11 cellular contexts compared by ENCODE assay signal in the genomic region with DNA sequence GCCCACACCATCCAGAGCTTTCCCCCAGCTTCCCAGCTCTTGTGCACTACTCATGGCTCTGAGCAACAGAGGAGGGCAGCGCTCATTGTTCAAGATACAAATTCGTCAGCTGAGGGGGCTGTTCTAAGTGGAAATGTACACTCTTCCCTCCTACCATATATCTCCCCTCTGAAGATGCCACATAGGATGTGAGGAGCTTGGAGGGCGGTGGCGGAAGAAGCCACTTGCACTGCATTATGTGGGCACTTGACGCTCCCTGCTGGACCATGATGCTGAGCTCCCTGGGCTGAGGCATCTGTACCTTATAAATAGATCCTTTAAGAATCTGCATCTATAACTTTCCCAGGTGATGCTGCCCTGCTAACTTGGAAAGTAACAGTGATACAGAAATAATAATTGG.
DNase-seq lines count a peak whose midpoint lies in the region; ATAC-seq and TF ChIP-seq lines count a peak whose summit lies in the region.
"Had no signal": no experiment of that assay in that cellular context is flagged by ENCODE, and none has a peak within 500 bp of the region (broad histone marks: within the 10 kb centered on the region; RNA-seq: fewer than 3 reads in every experiment).

No MANE protein-coding gene starts in this region.

- H3K14ac ChIP-seq in H9 (ENCODE audit: insufficient read depth, low read length): peak overlapping the region; percentile 26; the same call in 1 of the 2 replicates

- H3K9ac ChIP-seq in H9 (ENCODE audit: extremely low read depth, insufficient read length, low read length) (no peak overlapping the region), neural cell (ENCODE audit: low read length) (no peak overlapping the region)

- H3K27ac ChIP-seq in H9 (ENCODE audit: insufficient read length, low read depth, low read length): no peak overlapping the region
- H3K27ac ChIP-seq in cingulate gyrus (ENCODE audit: low read depth, low read length): peak overlapping the region; percentile 13
- peak overlapping the region; percentile 73 for H3K27ac ChIP-seq in neural cell (ENCODE audit: low read length)

- peak; percentile 26; the same call in 2 of the 3 replicates for TF ChIP-seq CTCF in H9 (conservative IDR thresholded peaks at IDR 0.05)
- no peak for TF ChIP-seq CTCF in neural cell (IDR thresholded peaks at IDR 0.05; ENCODE audit: poor library complexity, severe bottlenecking)

- H3K4me3 Mint-ChIP-seq in H9: no peak overlapping the region
- no peak overlapping the region for H3K4me3 Mint-ChIP-seq in stimulated activated naive CD8-positive, alpha-beta T cell treated with anti-CD3 and anti-CD28 coated beads, Interleukin-15, amount 100 ng/mL, for 72 hours
- H3K4me3 Mint-ChIP-seq in naive thymus-derived CD8-positive, alpha-beta T cell: no peak overlapping the region
- H3K4me3 Mint-ChIP-seq: CD8-positive, alpha-beta memory T cell had no signal

- no peak for ATAC-seq in stimulated activated naive CD8-positive, alpha-beta T cell treated with anti-CD3 and anti-CD28 coated beads, Interleukin-15, amount 100 ng/mL, for 72 hours
- no peak for ATAC-seq in naive thymus-derived CD8-positive, alpha-beta T cell

- no peak overlapping the region for H2BK12ac ChIP-seq in H9 (ENCODE audit: insufficient read length, low read depth, low read length)

- H3K4me2 ChIP-seq in H9 (ENCODE audit: insufficient read depth, insufficient read length, low read length) (no peak overlapping the region), neural cell (ENCODE audit: low read length) (no peak overlapping the region)

- no peak overlapping the region for H3K23ac ChIP-seq in H9 (ENCODE audit: insufficient read length, low read depth, low read length)

- no peaks in the 10 kb centered on the region for H3K79me1 ChIP-seq in H9 (ENCODE audit: insufficient read depth, low read depth, low read length, poor library complexity, severe bottlenecking)

- no peaks in the 10 kb centered on the region for H4K20me1 ChIP-seq in H9 (ENCODE audit: control insufficient read depth, insufficient read depth, insufficient read length)
- no peaks in the 10 kb centered on the region for H4K20me1 ChIP-seq in neural cell (ENCODE audit: insufficient read depth)

- no peaks in the 10 kb centered on the region for H3K23me2 ChIP-seq in H9 (ENCODE audit: insufficient read length, low read depth, low read length, poor library complexity, severe bottlenecking)

- no peak overlapping the region for H4K91ac ChIP-seq in H9 (ENCODE audit: insufficient read length, low read depth, low read length)

- no peak overlapping the region for H3K4me3 ChIP-seq in neural cell (ENCODE audit: low read length)

- peaks cover 7% of the 10 kb centered on the region; the same call in 1 of the 2 replicates for H3K4me1 ChIP-seq in H9 (ENCODE audit: insufficient read depth, low read length)

- H3K36me3 ChIP-seq in neural cell (ENCODE audit: insufficient read depth, low read length): no peaks in the 10 kb centered on the region

- no peak overlapping the region for H4K8ac ChIP-seq in H9 (replicated peaks; ENCODE audit: insufficient read length, low read depth, low read length)

- H3K79me2 ChIP-seq in H9 (ENCODE audit: insufficient read depth, low read length) (no peaks in the 10 kb centered on the region), neural cell (replicated peaks; ENCODE audit: insufficient read depth, low read length) (no peaks in the 10 kb centered on the region)

- no peak overlapping the region for H2BK5ac ChIP-seq in H9 (ENCODE audit: insufficient read length, low read length)

- no peak overlapping the region for H3T11ph ChIP-seq in H9 (ENCODE audit: low read length)

- TF ChIP-seq RAD21 in neural cell (conservative IDR thresholded peaks at IDR 0.05): no peak

- H3K4ac ChIP-seq in H9 (ENCODE audit: low read depth, low read length): no peak overlapping the region

- H3F3A ChIP-seq in neural cell (ENCODE audit: insufficient read depth, low read length, poor library complexity, severe bottlenecking): no peaks in the 10 kb centered on the region

- no peak overlapping the region for H3K27ac Mint-ChIP-seq in H9
- no peak overlapping the region for H3K27ac Mint-ChIP-seq in stimulated activated naive CD8-positive, alpha-beta T cell treated with anti-CD3 and anti-CD28 coated beads, Interleukin-15, amount 100 ng/mL, for 72 hours
- no peak overlapping the region for H3K27ac Mint-ChIP-seq in naive thymus-derived CD8-positive, alpha-beta T cell
- H3K27ac Mint-ChIP-seq: CD8-positive, alpha-beta memory T cell had no signal

- no CpG with 5 or more reads among the region's 5 CpGs for WGBS in H9 (ENCODE audit: extremely low coverage, insufficient read length, low lambda C conversion rate)

- no peak for TF ChIP-seq EP300 in neural cell (conservative IDR thresholded peaks at IDR 0.05; ENCODE audit: poor library complexity, severe bottlenecking)

- H4K5ac ChIP-seq in H9 (ENCODE audit: insufficient read length, low read depth, low read length): no peak overlapping the region

- H3K27me3 ChIP-seq in H9 (ENCODE audit: insufficient read depth, low read length): no peaks in the 10 kb centered on the region
- no peaks in the 10 kb centered on the region for H3K27me3 ChIP-seq in neural cell (ENCODE audit: insufficient read depth, low read depth, low read length)

- H2BK20ac ChIP-seq in H9 (ENCODE audit: low read depth, low read length, poor library complexity, severe bottlenecking): no peak overlapping the region

- no peak overlapping the region for H2BK120ac ChIP-seq in H9 (ENCODE audit: low read depth, low read length, poor library complexity, severe bottlenecking)

- no peaks in the 10 kb centered on the region for H3K9me3 Mint-ChIP-seq in H9
- H3K9me3 Mint-ChIP-seq in stimulated activated naive CD8-positive, alpha-beta T cell treated with anti-CD3 and anti-CD28 coated beads, Interleukin-15, amount 100 ng/mL, for 72 hours: no peaks in the 10 kb centered on the region
- peaks cover 0 to 3% (median 0%) of the 10 kb centered on the region in 9 donors for H3K9me3 Mint-ChIP-seq in naive thymus-derived CD8-positive, alpha-beta T cell

- H2AFZ ChIP-seq in H9 (ENCODE audit: low read length) (no peak overlapping the region), neural cell (ENCODE audit: low read depth, low read length) (no peak overlapping the region)

- peaks cover 44 to 52% of the 10 kb centered on the region in 2 experiments for H3K4me1 Mint-ChIP-seq in H9
- no peaks in the 10 kb centered on the region for H3K4me1 Mint-ChIP-seq in stimulated activated naive CD8-positive, alpha-beta T cell treated with anti-CD3 and anti-CD28 coated beads, Interleukin-15, amount 100 ng/mL, for 72 hours
- no peaks in the 10 kb centered on the region for H3K4me1 Mint-ChIP-seq in naive thymus-derived CD8-positive, alpha-beta T cell
- H3K4me1 Mint-ChIP-seq: CD8-positive, alpha-beta memory T cell had no signal

- H3K56ac ChIP-seq in H9 (ENCODE audit: insufficient read length, low read depth, low read length): no peak overlapping the region

- H2AK5ac ChIP-seq in H9 (ENCODE audit: insufficient read length, low read length): peak overlapping the region; percentile 70

- no peaks in the 10 kb centered on the region; a peak in 1 of 7 replicates for H3K36me3 Mint-ChIP-seq in H9 (ENCODE audit: insufficient read depth in 1 of 3, low read depth in 3 of 3)
- H3K36me3 Mint-ChIP-seq in naive thymus-derived CD8-positive, alpha-beta T cell: no peaks in the 10 kb centered on the region
- H3K36me3 Mint-ChIP-seq: CD8-positive, alpha-beta memory T cell had no signal

- H3K9me3 ChIP-seq in H9 (ENCODE audit: control insufficient read depth, low read depth, low read length): no peaks in the 10 kb centered on the region
- H3K9me3 ChIP-seq in neural cell (ENCODE audit: low read length): no peaks in the 10 kb centered on the region

- no peak overlapping the region for H2BK15ac ChIP-seq in H9 (ENCODE audit: low read depth, low read length)

- peak overlapping the region; percentile 13 for H3K18ac ChIP-seq in H9 (ENCODE audit: insufficient read length, low read depth, low read length)

- POLR2A ChIA-PET in naive thymus-derived CD8-positive, alpha-beta T cell (lab: Charles Lee): no interaction called here

- no peaks in the 10 kb centered on the region for H3K27me3 Mint-ChIP-seq in H9 (ENCODE audit: low read depth)
- H3K27me3 Mint-ChIP-seq in stimulated activated naive CD8-positive, alpha-beta T cell treated with anti-CD3 and anti-CD28 coated beads, Interleukin-15, amount 100 ng/mL, for 72 hours: no peaks in the 10 kb centered on the region
- no peaks in the 10 kb centered on the region for H3K27me3 Mint-ChIP-seq in naive thymus-derived CD8-positive, alpha-beta T cell
- H3K27me3 Mint-ChIP-seq: CD8-positive, alpha-beta memory T cell had no signal

- H3K9me2 ChIP-seq in neural cell (ENCODE audit: insufficient read depth, low read length): no peaks in the 10 kb centered on the region

- peak; percentile 5 for DNase-seq in Daoy (ENCODE audit: low read depth)
- no peak for DNase-seq in H9
- DNase-seq in NCI-H524 (lab: John Stamatoyannopoulos, UW): no peak
- DNase-seq in stimulated activated naive CD8-positive, alpha-beta T cell treated with anti-CD3 and anti-CD28 coated beads, Interleukin-15, amount 100 ng/mL, for 72 hours: no peak
- no peak for DNase-seq in naive thymus-derived CD8-positive, alpha-beta T cell
- DNase-seq: CD8-positive, alpha-beta memory T cell; H7; NCI-H187 treated with DMSO at 0.1 percent for 48 hours; NCI-H510A had no signal

TF ChIP-seq in neural cell, 6 proteins besides CTCF, POLR2A, EP300 and RAD21 (continues in another document):
- TF ChIP-seq TAF1 (IDR thresholded peaks at IDR 0.05; ENCODE audit: low read depth): no peak
